In genomic region chr18:3245853-3246635, GRCh38 we compare ENCODE assay signal across 1 cellular context.
TF ChIP-seq lines count a peak whose summit lies in the region.

No MANE protein-coding gene starts in this region.

TF ChIP-seq in HepG2, 621 proteins besides CTCF, POLR2A, EP300 and RAD21 (continued from another document and continues in another):
- TF ChIP-seq ZNF512B (CRISPR knock-in tag; IDR thresholded peaks at IDR 0.05; ENCODE audit: borderline replicate concordance) (0 out of 2 replicates have a peak, but pooled peaks have one; percentile 66), TFDP1 (CRISPR knock-in tag; IDR thresholded peaks at IDR 0.05; ENCODE audit: borderline replicate concordance) (0 out of 2 replicates have a peak, but pooled peaks have one; percentile 10), HDAC1 (CRISPR knock-in tag; IDR thresholded peaks at IDR 0.05) (peak; percentile 72), SOX13 (IDR thresholded peaks at IDR 0.05) (no peak), SOX13 (CRISPR knock-in tag; conservative IDR thresholded peaks at IDR 0.05 in 1 of 2, IDR thresholded peaks at IDR 0.05 in 1 of 2) (peak in 1 of 2 experiments; percentile 54; a peak in 1 of 4 replicates), SMYD3 (CRISPR knock-in tag; IDR thresholded peaks at IDR 0.05) (peak; percentile 78), ZNF501 (CRISPR knock-in tag; IDR thresholded peaks at IDR 0.05) (peak; percentile 89), SALL2 (CRISPR knock-in tag; IDR thresholded peaks at IDR 0.05) (no peak), SPEN (CRISPR knock-in tag; IDR thresholded peaks at IDR 0.05; ENCODE audit: low read depth) (0 out of 2 replicates have a peak, but pooled peaks have one; percentile 31), IKZF4 (CRISPR knock-in tag; IDR thresholded peaks at IDR 0.05; ENCODE audit: borderline replicate concordance, low read depth, not compliant biosample characterization) (peak; percentile 53), SCMH1 (CRISPR knock-in tag; IDR thresholded peaks at IDR 0.05; ENCODE audit: borderline replicate concordance) (no peak), DRAP1 (CRISPR knock-in tag; IDR thresholded peaks at IDR 0.05) (peak; percentile 8), PRDM10 (CRISPR knock-in tag; IDR thresholded peaks at IDR 0.05; ENCODE audit: low read depth) (peak; percentile 72; the same call in 1 of the 2 replicates), ZNF281 (CRISPR knock-in tag; IDR thresholded peaks at IDR 0.05; ENCODE audit: borderline replicate concordance) (peak; percentile 11; the same call in 1 of the 2 replicates), MAFG (CRISPR knock-in tag; IDR thresholded peaks at IDR 0.05) (no peak), ARID3A (IDR thresholded peaks at IDR 0.05; ENCODE audit: low read depth, low read length) (peak; percentile 55; the same call in 1 of the 2 replicates), ARID4A (CRISPR knock-in tag; IDR thresholded peaks at IDR 0.05; ENCODE audit: borderline replicate concordance) (peak; percentile 71; the same call in 1 of the 2 replicates), ZNF512 (CRISPR knock-in tag; IDR thresholded peaks at IDR 0.05) (no peak), HIC2 (CRISPR knock-in tag; IDR thresholded peaks at IDR 0.05; ENCODE audit: low read depth) (no peak), TSC22D2 (CRISPR knock-in tag; IDR thresholded peaks at IDR 0.05; ENCODE audit: borderline replicate concordance) (0 out of 2 replicates have a peak, but pooled peaks have one; percentile 29), DR1 (CRISPR knock-in tag; IDR thresholded peaks at IDR 0.05) (no peak), TBX2 (CRISPR knock-in tag; IDR thresholded peaks at IDR 0.05; ENCODE audit: borderline replicate concordance) (peak; percentile 57; the same call in 1 of the 2 replicates), SP5 (CRISPR knock-in tag; IDR thresholded peaks at IDR 0.05; ENCODE audit: borderline replicate concordance, low read depth) (no peak), FOXO1 (CRISPR knock-in tag; IDR thresholded peaks at IDR 0.05) (peak; percentile 83), MED13 (CRISPR knock-in tag; IDR thresholded peaks at IDR 0.05) (no peak; the same call in 1 of the 2 replicates), ZNF749 (CRISPR knock-in tag; IDR thresholded peaks at IDR 0.05; ENCODE audit: borderline replicate concordance) (peak; percentile 15; the same call in 1 of the 2 replicates), NR2C2 (CRISPR knock-in tag; IDR thresholded peaks at IDR 0.05; ENCODE audit: borderline replicate concordance) (0 out of 2 replicates have a peak, but pooled peaks have one; percentile 28), ZGPAT (CRISPR knock-in tag; IDR thresholded peaks at IDR 0.05) (peak; percentile 70; the same call in 1 of the 2 replicates), ZNF614 (CRISPR knock-in tag; IDR thresholded peaks at IDR 0.05; ENCODE audit: borderline replicate concordance) (0 out of 2 replicates have a peak, but pooled peaks have one; percentile 36), ZNF101 (CRISPR knock-in tag; IDR thresholded peaks at IDR 0.05; ENCODE audit: borderline replicate concordance, low read depth) (no peak), MYC (CRISPR knock-in tag; IDR thresholded peaks at IDR 0.05; ENCODE audit: borderline replicate concordance) (peak; percentile 64; the same call in 1 of the 2 replicates)
